Comparison of ENCODE assay signal across 40 cellular contexts in the genomic region with DNA sequence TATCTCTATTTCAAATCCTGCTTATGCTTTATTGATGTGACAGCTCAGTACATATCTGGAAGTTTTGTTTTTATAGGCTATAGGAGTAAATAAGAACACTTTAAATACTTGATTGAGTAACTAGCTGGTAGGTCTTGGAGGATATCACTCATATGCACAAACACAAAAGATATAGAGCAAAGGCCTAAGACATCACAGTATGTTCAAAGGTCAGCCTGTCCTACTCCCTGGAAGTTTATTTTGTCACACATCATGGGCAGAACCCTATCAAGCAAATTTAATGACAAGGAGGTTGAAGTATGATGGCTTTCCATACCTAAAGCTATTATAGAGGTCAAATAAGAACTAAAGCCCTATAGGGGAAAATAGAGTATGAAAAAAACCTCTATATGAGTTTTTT.
"Had no signal": no experiment of that assay in that cellular context is flagged by ENCODE, and none has a peak within 500 bp of the region (broad histone marks: within the 10 kb centered on the region; RNA-seq: fewer than 3 reads in every experiment).

No MANE protein-coding gene starts in this region.

- ATAC-seq: activated naive CD4-positive, alpha-beta T cell treated with anti-CD3 and anti-CD28 coated beads, Interleukin-2, amount 50 U/mL, for 72 hours; activated naive CD8-positive, alpha-beta T cell treated with anti-CD3 and anti-CD28 coated beads, Interleukin-2, amount 50 U/mL, for 24 hours; activated T-cell treated with anti-CD3 and anti-CD28 coated beads, Interleukin-2, amount 50 U/mL, for 4 hours; activated T-cell treated with anti-CD3 and anti-CD28 coated beads, Interleukin-2, amount 50 U/mL, for 72 hours; activated T-helper 17 cell treated with anti-CD3 and anti-CD28 coated beads, Interleukin-2, amount 50 U/mL, for 72 hours; body of pancreas had no signal

- DNase-seq: activated effector memory CD4-positive, alpha-beta T cell treated with anti-CD3 and anti-CD28 coated beads, Interleukin-2, amount 50 U/mL, for 16 hours; activated effector memory CD4-positive, alpha-beta T cell treated with Interleukin-2 at 50 U/mL for 16 hours; activated gamma-delta T cell; activated gamma-delta T cell treated with Interleukin-2 at 50 U/mL for 16 hours; activated naive CD4-positive, alpha-beta T cell; activated naive CD4-positive, alpha-beta T cell treated with anti-CD3 and anti-CD28 coated beads for 36 hours; activated naive CD4-positive, alpha-beta T cell treated with anti-CD3 and anti-CD28 coated beads, Interleukin-2, amount 10 ng/mL, durations not matched to agents 7 days and 5 days; activated naive CD4-positive, alpha-beta T cell treated with anti-CD3 and anti-CD28 coated beads, Interleukin-2, amount 50 U/mL, for 16 hours; activated naive CD4-positive, alpha-beta T cell treated with Interleukin-2 at 50 U/mL for 16 hours; activated naive CD8-positive, alpha-beta T cell treated with anti-CD3 and anti-CD28 coated beads for 36 hours; activated naive CD8-positive, alpha-beta T cell treated with anti-CD3 and anti-CD28 coated beads, Interleukin-2, amount 10 ng/mL, durations not matched to agents 7 days and 5 days; activated naive CD8-positive, alpha-beta T cell treated with anti-CD3 and anti-CD28 coated beads, Interleukin-2, amount 50 U/mL, for 24 hours; activated T-cell treated with anti-CD3 and anti-CD28 coated beads for 4 hours; activated T-cell treated with anti-CD3 and anti-CD28 coated beads, Interleukin-2, amount 50 U/mL, for 1 hour; activated T-cell treated with anti-CD3 and anti-CD28 coated beads, Interleukin-2, amount 50 U/mL, for 24 hours; activated T-cell treated with anti-CD3 and anti-CD28 coated beads, Interleukin-2, amount 50 U/mL, for 4 hours; activated T-cell treated with anti-CD3 and anti-CD28 coated beads, Interleukin-2, amount 50 U/mL, for 48 hours; activated T-cell treated with anti-CD3 and anti-CD28 coated beads, Interleukin-2, amount 50 U/mL, for 72 hours; adrenal gland; amniotic stem cell; amygdala; anterior cingulate cortex; aorta; body of pancreas; brain microvascular endothelial cell; caudate nucleus; central memory CD4-positive, alpha-beta T cell had no signal

- H3K4me3 Mint-ChIP-seq: activated naive CD4-positive, alpha-beta T cell treated with anti-CD3 and anti-CD28 coated beads for 36 hours; activated naive CD4-positive, alpha-beta T cell treated with anti-CD3 and anti-CD28 coated beads, Interleukin-2, amount 10 ng/mL, durations not matched to agents 7 days and 5 days; activated naive CD4-positive, alpha-beta T cell treated with anti-CD3 and anti-CD28 coated beads, Interleukin-2, amount 50 U/mL, for 24 hours; activated naive CD8-positive, alpha-beta T cell; activated naive CD8-positive, alpha-beta T cell treated with anti-CD3 and anti-CD28 coated beads for 36 hours; activated naive CD8-positive, alpha-beta T cell treated with anti-CD3 and anti-CD28 coated beads, Interleukin-2, amount 10 ng/mL, durations not matched to agents 7 days and 5 days; activated naive CD8-positive, alpha-beta T cell treated with anti-CD3 and anti-CD28 coated beads, Interleukin-2, amount 50 U/mL, for 24 hours; activated T-cell treated with anti-CD3 and anti-CD28 coated beads, Interleukin-2, amount 50 U/mL, for 24 hours; activated T-cell treated with anti-CD3 and anti-CD28 coated beads, Interleukin-2, amount 50 U/mL, for 4 hours; activated T-cell treated with anti-CD3 and anti-CD28 coated beads, Interleukin-2, amount 50 U/mL, for 72 hours; activated T-helper 1 cell treated with anti-CD3 and anti-CD28 coated beads, Interleukin-12 subunit alpha, Interleukin-12 subunit beta, Interleukin-2, Interleukin-4 antibody, amounts not matched to agents 30 ng/mL and 10 ng/mL and 1 ng/mL, durations not matched to agents 14 hours and 24 hours and 36 hours; activated T-helper 17 cell treated with anti-CD3 and anti-CD28 coated beads, Interleukin-2, amount 50 U/mL, for 72 hours; brain; central memory CD8-positive, alpha-beta T cell had no signal

- H3K9me3 ChIP-seq: adrenal gland, ascending aorta, body of pancreas, breast epithelium had no signal

- H3K27ac Mint-ChIP-seq: activated naive CD4-positive, alpha-beta T cell treated with anti-CD3 and anti-CD28 coated beads for 36 hours; activated naive CD4-positive, alpha-beta T cell treated with anti-CD3 and anti-CD28 coated beads, Interleukin-2, amount 10 ng/mL, durations not matched to agents 7 days and 5 days; activated naive CD4-positive, alpha-beta T cell treated with anti-CD3 and anti-CD28 coated beads, Interleukin-2, amount 50 U/mL, for 24 hours; activated naive CD4-positive, alpha-beta T cell treated with anti-CD3 and anti-CD28 coated beads, Interleukin-2, amount 50 U/mL, for 72 hours; activated naive CD8-positive, alpha-beta T cell; activated naive CD8-positive, alpha-beta T cell treated with anti-CD3 and anti-CD28 coated beads for 36 hours; activated naive CD8-positive, alpha-beta T cell treated with anti-CD3 and anti-CD28 coated beads, Interleukin-2, amount 10 ng/mL, durations not matched to agents 7 days and 5 days; activated naive CD8-positive, alpha-beta T cell treated with anti-CD3 and anti-CD28 coated beads, Interleukin-2, amount 50 U/mL, for 24 hours; activated T-cell treated with anti-CD3 and anti-CD28 coated beads, Interleukin-2, amount 50 U/mL, for 24 hours; activated T-cell treated with anti-CD3 and anti-CD28 coated beads, Interleukin-2, amount 50 U/mL, for 72 hours; activated T-helper 1 cell treated with anti-CD3 and anti-CD28 coated beads, Interleukin-12 subunit alpha, Interleukin-12 subunit beta, Interleukin-2, Interleukin-4 antibody, amounts not matched to agents 30 ng/mL and 10 ng/mL and 1 ng/mL, durations not matched to agents 14 hours and 24 hours and 36 hours; activated T-helper 17 cell treated with anti-CD3 and anti-CD28 coated beads, Interleukin-2, amount 50 U/mL, for 72 hours; activated T-helper 2 cell treated with anti-CD3 and anti-CD28 coated beads, Interferon-gamma antibody, Interleukin-2, Interleukin-4, amounts not matched to agents 10 μg/mL and 5 μg/mL and 100 μg/mL, durations not matched to agents 14 hours and 24 hours and 36 hours; brain had no signal

- H3K36me3 ChIP-seq: adrenal gland, ascending aorta, brain microvascular endothelial cell, breast epithelium, cardiac muscle cell had no signal

- H3K4me1 Mint-ChIP-seq: activated naive CD4-positive, alpha-beta T cell treated with anti-CD3 and anti-CD28 coated beads, Interleukin-2, amount 10 ng/mL, durations not matched to agents 7 days and 5 days; activated naive CD4-positive, alpha-beta T cell treated with anti-CD3 and anti-CD28 coated beads, Interleukin-2, amount 50 U/mL, for 24 hours; activated naive CD8-positive, alpha-beta T cell treated with anti-CD3 and anti-CD28 coated beads for 36 hours; activated T-helper 17 cell treated with anti-CD3 and anti-CD28 coated beads, Interleukin-2, amount 50 U/mL, for 72 hours; brain; central memory CD8-positive, alpha-beta T cell had no signal

- H3K27me3 ChIP-seq: adrenal gland, ascending aorta, body of pancreas, brain microvascular endothelial cell, breast epithelium, cardiac muscle cell had no signal

- H3K4me1 ChIP-seq: adrenal gland, ascending aorta, body of pancreas, breast epithelium had no signal

- H3K9me3 Mint-ChIP-seq: activated naive CD4-positive, alpha-beta T cell treated with anti-CD3 and anti-CD28 coated beads for 36 hours; activated naive CD4-positive, alpha-beta T cell treated with anti-CD3 and anti-CD28 coated beads, Interleukin-2, amount 10 ng/mL, durations not matched to agents 7 days and 5 days; activated naive CD4-positive, alpha-beta T cell treated with anti-CD3 and anti-CD28 coated beads, Interleukin-2, amount 50 U/mL, for 24 hours; activated naive CD4-positive, alpha-beta T cell treated with anti-CD3 and anti-CD28 coated beads, Interleukin-2, amount 50 U/mL, for 72 hours; activated naive CD8-positive, alpha-beta T cell treated with anti-CD3 and anti-CD28 coated beads, Interleukin-2, amount 10 ng/mL, durations not matched to agents 7 days and 5 days; activated naive CD8-positive, alpha-beta T cell treated with anti-CD3 and anti-CD28 coated beads, Interleukin-2, amount 50 U/mL, for 24 hours; activated T-cell treated with anti-CD3 and anti-CD28 coated beads, Interleukin-2, amount 50 U/mL, for 24 hours; activated T-cell treated with anti-CD3 and anti-CD28 coated beads, Interleukin-2, amount 50 U/mL, for 4 hours; activated T-cell treated with anti-CD3 and anti-CD28 coated beads, Interleukin-2, amount 50 U/mL, for 72 hours; activated T-helper 1 cell treated with anti-CD3 and anti-CD28 coated beads, Interleukin-12 subunit alpha, Interleukin-12 subunit beta, Interleukin-2, Interleukin-4 antibody, amounts not matched to agents 30 ng/mL and 10 ng/mL and 1 ng/mL, durations not matched to agents 14 hours and 24 hours and 36 hours; activated T-helper 17 cell treated with anti-CD3 and anti-CD28 coated beads, Interleukin-2, amount 50 U/mL, for 72 hours; activated T-helper 2 cell treated with anti-CD3 and anti-CD28 coated beads, Interferon-gamma antibody, Interleukin-2, Interleukin-4, amounts not matched to agents 10 μg/mL and 5 μg/mL and 100 μg/mL, durations not matched to agents 14 hours and 24 hours and 36 hours; central memory CD8-positive, alpha-beta T cell had no signal

- H3K27ac ChIP-seq: adrenal gland, ascending aorta, body of pancreas, brain microvascular endothelial cell, breast epithelium, cardiac muscle cell had no signal

- H3K4me3 ChIP-seq: adrenal gland, ascending aorta, body of pancreas, breast epithelium, cardiac muscle cell had no signal

- FAIRE-seq: astrocyte, bronchial epithelial cell had no signal

- H3K36me3 Mint-ChIP-seq: activated naive CD4-positive, alpha-beta T cell treated with anti-CD3 and anti-CD28 coated beads, Interleukin-2, amount 10 ng/mL, durations not matched to agents 7 days and 5 days; activated naive CD4-positive, alpha-beta T cell treated with anti-CD3 and anti-CD28 coated beads, Interleukin-2, amount 50 U/mL, for 24 hours; activated naive CD4-positive, alpha-beta T cell treated with anti-CD3 and anti-CD28 coated beads, Interleukin-2, amount 50 U/mL, for 72 hours; activated naive CD8-positive, alpha-beta T cell; activated naive CD8-positive, alpha-beta T cell treated with anti-CD3 and anti-CD28 coated beads for 36 hours; activated naive CD8-positive, alpha-beta T cell treated with anti-CD3 and anti-CD28 coated beads, Interleukin-2, amount 10 ng/mL, durations not matched to agents 7 days and 5 days; brain had no signal
